ENCODE assay signal across 1 cellular context in the genomic region with DNA sequence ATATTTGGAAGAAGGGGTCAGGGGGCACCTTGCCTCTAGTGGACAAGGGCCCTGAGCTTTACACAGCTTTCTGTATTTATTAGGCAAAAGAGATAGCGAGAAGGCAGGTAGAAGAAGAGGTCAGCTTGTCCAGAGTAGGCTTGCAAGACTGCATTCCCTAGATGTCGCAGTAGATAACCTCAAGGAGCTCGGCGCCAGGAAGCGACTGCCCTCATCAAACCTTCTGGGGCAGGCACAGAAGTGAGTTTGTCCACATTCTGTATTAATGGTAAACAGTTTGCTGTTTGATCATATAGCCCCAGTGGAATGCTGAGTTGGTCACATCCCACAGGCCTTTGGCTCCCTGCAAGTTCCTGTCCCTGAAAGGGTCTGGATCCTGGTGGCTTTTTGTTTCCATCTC.
TF ChIP-seq lines count a peak whose summit lies in the region.

No MANE protein-coding gene starts in this region.

TF ChIP-seq in HepG2, 621 proteins besides CTCF, POLR2A, EP300 and RAD21:
- TF ChIP-seq SSRP1 (CRISPR knock-in tag; IDR thresholded peaks at IDR 0.05) (no peak), RBFOX2 (IDR thresholded peaks at IDR 0.05; ENCODE audit: low read depth, low read length) (0 out of 2 replicates have a peak, but pooled peaks have one; percentile 25), MTF1 (CRISPR knock-in tag; IDR thresholded peaks at IDR 0.05) (no peak)
